ENCODE assay signal across 25 cellular contexts in the genomic region with DNA sequence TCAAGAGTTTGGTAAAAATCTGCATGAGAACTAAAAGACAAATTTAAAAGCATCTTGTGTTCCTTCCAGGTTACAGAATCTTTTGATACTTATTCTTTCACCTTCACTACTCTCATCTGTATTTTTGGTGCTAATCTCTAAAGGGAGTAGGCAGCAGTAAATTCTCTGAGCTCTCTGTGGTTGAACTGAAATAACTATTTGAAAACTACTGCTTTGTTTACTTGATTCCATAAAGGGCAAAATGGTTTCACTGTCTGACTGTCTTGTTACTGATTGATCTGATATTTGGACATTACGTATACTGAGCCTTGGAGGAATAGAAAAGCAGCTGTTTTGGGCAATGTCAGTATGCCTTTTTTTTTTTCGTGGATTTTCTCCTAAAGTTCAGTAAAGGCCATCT.
DNase-seq lines count a peak whose midpoint lies in the region; ATAC-seq and TF ChIP-seq lines count a peak whose summit lies in the region.
"Had no signal": no experiment of that assay in that cellular context is flagged by ENCODE, and none has a peak within 500 bp of the region (broad histone marks: within the 10 kb centered on the region; RNA-seq: fewer than 3 reads in every experiment).

No MANE protein-coding gene starts in this region.

- no peaks in the 10 kb centered on the region for H3F3A ChIP-seq in MM.1S (ENCODE audit: insufficient read depth, low read length)

- intact Hi-C loops in sigmoid colon (cut with DNase I): no loop called here

- no peak overlapping the region for H2BK120ac ChIP-seq in trophoblast cell (ENCODE audit: insufficient read depth, low read length, poor library complexity)

- no peak overlapping the region for H3K4me3 Mint-ChIP-seq in naive thymus-derived CD8-positive, alpha-beta T cell
- H3K4me3 Mint-ChIP-seq: CD4-positive, CD25-positive, alpha-beta regulatory T cell had no signal

- no peak overlapping the region for H4K12ac ChIP-seq in trophoblast cell (ENCODE audit: low read depth, low read length)

- H3K4me3 ChIP-seq in MM.1S (ENCODE audit: low read length) (no peak overlapping the region), sigmoid colon (no peak overlapping the region), trophoblast cell (ENCODE audit: low read depth, low read length) (no peak overlapping the region)
- H3K4me3 ChIP-seq: BLaER1, K562, SJCRH30 had no signal

- H3K27ac Mint-ChIP-seq in naive thymus-derived CD8-positive, alpha-beta T cell: no peak overlapping the region
- H3K27ac Mint-ChIP-seq: CD4-positive, CD25-positive, alpha-beta regulatory T cell had no signal

- no peaks in the 10 kb centered on the region for H3K9me2 ChIP-seq in MM.1S (replicated peaks; ENCODE audit: insufficient read depth, low read length)

- peak; percentile 55 for ATAC-seq in GM18861 (IDR thresholded peaks at IDR 0.05; ENCODE audit: unreplicated experiment)
- no peak for ATAC-seq in naive thymus-derived CD8-positive, alpha-beta T cell
- ATAC-seq: HepG2, K562, PC-3, Right ventricle myocardium inferior had no signal

- 63 to 66% methylated on average over 2 of the region's 2 CpGs for WGBS in sigmoid colon, 2 donors
- no CpG with 5 or more reads among the region's 2 CpGs for WGBS in trophoblast cell (ENCODE audit: extremely low coverage, insufficient coverage, insufficient read length)

- H4K20me1 ChIP-seq in MM.1S (ENCODE audit: insufficient read depth, low read length): no peaks in the 10 kb centered on the region
- H4K20me1 ChIP-seq: BLaER1 had no signal

- POLR2A ChIA-PET in naive thymus-derived CD8-positive, alpha-beta T cell (lab: Charles Lee): no interaction called here

- DNase-seq in MM.1S (peak; percentile 7), foreskin melanocyte (peak; percentile 11), sigmoid colon (no peak), kidney glomerular epithelial cell (lab: John Stamatoyannopoulos, UW) (no peak), trophoblast cell (no peak)
- DNase-seq in naive thymus-derived CD8-positive, alpha-beta T cell: no peak
- DNase-seq: CD4-positive, CD25-positive, alpha-beta regulatory T cell; COR-L47; DMS53; Kasumi-1; MV-4-11; NCI-H1105; NCI-H146; NCI-H2029; NCI-H446; NCI-H524 treated with DMSO at 0.1 percent for 48 hours; NCI-H774; NK-92 treated with Interleukin-12 subunit alpha and Interleukin-12 subunit beta, amount 100 ng/mL, for 24 hours; PC-3; SJCRH30 had no signal

- H3K36me3 ChIP-seq in MM.1S (replicated peaks; ENCODE audit: insufficient read depth, low read length) (no peaks in the 10 kb centered on the region), sigmoid colon (no peaks in the 10 kb centered on the region), trophoblast cell (ENCODE audit: control insufficient read depth in 1 of 2, insufficient read depth in 2 of 2, low read length in 2 of 2) (no peaks in the 10 kb centered on the region)
- H3K36me3 ChIP-seq: BLaER1, SJCRH30 had no signal

- H3K27ac ChIP-seq in MM.1S (ENCODE audit: low read length): no peak overlapping the region
- peak overlapping the region in 3 of 4 donors; percentile 9 to 45 (median 24) for H3K27ac ChIP-seq in sigmoid colon
- H3K27ac ChIP-seq in trophoblast cell (ENCODE audit: low read depth, low read length): no peak overlapping the region
- H3K27ac ChIP-seq: BLaER1, SJCRH30 had no signal

- H3K18ac ChIP-seq in trophoblast cell (ENCODE audit: low read length): no peak overlapping the region

- H3K79me2 ChIP-seq in MM.1S (ENCODE audit: low read length): no peaks in the 10 kb centered on the region
- H3K79me2 ChIP-seq in trophoblast cell (ENCODE audit: control insufficient read depth, insufficient read depth, low read length, poor library complexity): no peaks in the 10 kb centered on the region

- H3K9me3 ChIP-seq in MM.1S (replicated peaks; ENCODE audit: insufficient read depth, low read length) (no peaks in the 10 kb centered on the region), sigmoid colon (no peaks in the 10 kb centered on the region), trophoblast cell (ENCODE audit: insufficient read depth, low read depth, low read length) (no peaks in the 10 kb centered on the region)
- H3K9me3 ChIP-seq: BLaER1, SJCRH30 had no signal

- H3K36me3 Mint-ChIP-seq in naive thymus-derived CD8-positive, alpha-beta T cell: no peaks in the 10 kb centered on the region

- H3K79me1 ChIP-seq in trophoblast cell (ENCODE audit: low read length): no peaks in the 10 kb centered on the region

- H3K14ac ChIP-seq in trophoblast cell (ENCODE audit: low read length): no peak overlapping the region

- no peaks in the 10 kb centered on the region for H3K4me1 Mint-ChIP-seq in naive thymus-derived CD8-positive, alpha-beta T cell
- H3K4me1 Mint-ChIP-seq: CD4-positive, CD25-positive, alpha-beta regulatory T cell had no signal

- TF ChIP-seq POLR2A in sigmoid colon (IDR thresholded peaks at IDR 0.05): no peak

- H3K4me2 ChIP-seq in MM.1S (ENCODE audit: low read depth, low read length) (no peak overlapping the region), trophoblast cell (ENCODE audit: low read length) (no peak overlapping the region)
- H3K4me2 ChIP-seq: BLaER1 had no signal

- H3K27me3 Mint-ChIP-seq in naive thymus-derived CD8-positive, alpha-beta T cell: no peaks in the 10 kb centered on the region
- H3K27me3 Mint-ChIP-seq: CD4-positive, CD25-positive, alpha-beta regulatory T cell had no signal

- H3K4ac ChIP-seq in trophoblast cell (ENCODE audit: low read depth, low read length): no peak overlapping the region

- H3K27me3 ChIP-seq in MM.1S (replicated peaks; ENCODE audit: insufficient read depth, low read length) (no peaks in the 10 kb centered on the region), sigmoid colon (no peaks in the 10 kb centered on the region), trophoblast cell (ENCODE audit: insufficient read depth, low read length) (no peaks in the 10 kb centered on the region)
- H3K27me3 ChIP-seq: BLaER1, SJCRH30 had no signal

- H3K9me3 Mint-ChIP-seq in naive thymus-derived CD8-positive, alpha-beta T cell: peaks cover 0 to 28% (median 6%) of the 10 kb centered on the region in 9 donors

- H2BK12ac ChIP-seq in trophoblast cell (ENCODE audit: low read length): no peak overlapping the region

- TF ChIP-seq EP300 in sigmoid colon (IDR thresholded peaks at IDR 0.05): no peak

- no peak overlapping the region for H4K91ac ChIP-seq in trophoblast cell (ENCODE audit: low read depth, low read length)

- no peak overlapping the region for H2AK5ac ChIP-seq in trophoblast cell (ENCODE audit: low read length)

- no peak overlapping the region for H3K23ac ChIP-seq in trophoblast cell (ENCODE audit: low read length)

- H2BK5ac ChIP-seq in trophoblast cell (ENCODE audit: low read depth, low read length, poor library complexity): no peak overlapping the region

- no peak overlapping the region for H4K8ac ChIP-seq in trophoblast cell (ENCODE audit: low read depth, low read length)

- TF ChIP-seq CTCF in MM.1S (IDR thresholded peaks at IDR 0.05; ENCODE audit: low read length): no peak
- no peak for TF ChIP-seq CTCF in sigmoid colon (IDR thresholded peaks at IDR 0.05)

- H2AFZ ChIP-seq in MM.1S (ENCODE audit: low read length) (no peak overlapping the region), trophoblast cell (ENCODE audit: insufficient read depth, low read length, poor library complexity) (no peak overlapping the region)

- no peaks in the 10 kb centered on the region for H3K4me1 ChIP-seq in MM.1S (ENCODE audit: low read length)
- peaks cover 0 to 50% (median 13%) of the 10 kb centered on the region in 4 donors for H3K4me1 ChIP-seq in sigmoid colon
- no peaks in the 10 kb centered on the region for H3K4me1 ChIP-seq in trophoblast cell (ENCODE audit: control insufficient read depth in 1 of 2, insufficient read depth in 2 of 2, low read length in 2 of 2)
- H3K4me1 ChIP-seq: SJCRH30 had no signal

- no peak overlapping the region for H3K9ac ChIP-seq in MM.1S (ENCODE audit: low read length)
- no peak overlapping the region for H3K9ac ChIP-seq in trophoblast cell (ENCODE audit: low read length)
- H3K9ac ChIP-seq: BLaER1 had no signal

Comparison
In these comparisons a context has a peak if more than half of its experiments do, and no peak if none do; other contexts are left out.
1. DNase-seq: peak in MM.1S (single experiment) and foreskin melanocyte (single experiment); none in sigmoid colon (single experiment), kidney glomerular epithelial cell (single experiment), naive thymus-derived CD8-positive, alpha-beta T cell (0 of 10) and trophoblast cell (0 of 2).
2. H3K27ac ChIP-seq: peak in sigmoid colon (3 of 4); none in MM.1S (single experiment) and trophoblast cell (single experiment).